ENCODE assay signal across 1 cellular context in the genomic region with DNA sequence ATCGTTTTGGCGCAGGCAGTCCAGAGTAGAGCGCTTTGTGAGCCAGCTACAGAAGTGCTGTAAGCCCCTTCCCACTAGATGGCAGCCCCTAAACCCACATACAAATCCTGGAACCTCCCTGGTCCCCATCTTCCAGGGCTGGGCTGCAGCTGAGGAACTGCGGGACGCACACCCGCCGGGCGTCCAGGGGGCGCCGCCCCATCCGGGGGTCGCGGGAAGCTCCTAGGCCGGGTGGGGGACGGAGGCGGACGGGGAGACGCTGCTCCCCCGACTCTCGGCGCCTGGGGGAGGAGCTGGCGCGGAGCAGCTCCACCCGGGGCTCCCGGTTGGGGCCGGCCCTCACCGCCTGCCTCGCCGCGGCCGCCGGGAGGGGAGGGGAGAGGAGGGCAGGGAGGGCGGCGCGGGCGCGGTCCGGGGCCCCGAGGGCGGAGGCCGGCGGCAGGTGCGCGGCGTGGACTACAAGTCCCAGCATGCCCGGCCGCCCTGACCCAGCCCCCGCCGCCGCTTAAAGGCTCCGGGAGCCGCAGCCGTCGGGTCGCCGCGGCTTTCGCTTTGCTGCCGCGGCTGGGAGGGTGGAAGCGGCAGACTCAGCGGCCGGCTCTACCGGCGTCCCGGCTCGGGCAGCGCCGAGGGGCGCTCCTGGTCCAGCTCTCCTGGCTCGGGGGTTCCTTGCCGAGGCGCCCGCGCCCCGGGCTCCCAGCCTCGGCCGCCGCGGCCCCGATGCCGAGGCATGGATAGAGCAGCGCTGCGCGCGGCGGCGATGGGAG.
TF ChIP-seq lines count a peak whose summit lies in the region.

A gene (plus strand): TSS at position 535 of the 767 bp plus-strand sequence. CDS start 196 bp downstream, at position 731.

TF ChIP-seq in K562, 482 proteins besides CTCF, POLR2A, EP300 and RAD21 (continued from another document):
- TF ChIP-seq SIN3B (IDR thresholded peaks at IDR 0.05; ENCODE audit: low read depth): peak; percentile 47; the same call in 1 of the 2 replicates
- TF ChIP-seq ZNF324 (CRISPR knock-in tag; IDR thresholded peaks at IDR 0.05): no peak
- TF ChIP-seq NR4A1 (CRISPR knock-in tag; IDR thresholded peaks at IDR 0.05): no peak
- 0 out of 2 replicates have a peak, but pooled peaks have one; percentile 42 for TF ChIP-seq NR4A1 (tag; IDR thresholded peaks at IDR 0.05)
- TF ChIP-seq ZNF41 (CRISPR knock-in tag; conservative IDR thresholded peaks at IDR 0.05): no peak
- TF ChIP-seq, protein P1, sequence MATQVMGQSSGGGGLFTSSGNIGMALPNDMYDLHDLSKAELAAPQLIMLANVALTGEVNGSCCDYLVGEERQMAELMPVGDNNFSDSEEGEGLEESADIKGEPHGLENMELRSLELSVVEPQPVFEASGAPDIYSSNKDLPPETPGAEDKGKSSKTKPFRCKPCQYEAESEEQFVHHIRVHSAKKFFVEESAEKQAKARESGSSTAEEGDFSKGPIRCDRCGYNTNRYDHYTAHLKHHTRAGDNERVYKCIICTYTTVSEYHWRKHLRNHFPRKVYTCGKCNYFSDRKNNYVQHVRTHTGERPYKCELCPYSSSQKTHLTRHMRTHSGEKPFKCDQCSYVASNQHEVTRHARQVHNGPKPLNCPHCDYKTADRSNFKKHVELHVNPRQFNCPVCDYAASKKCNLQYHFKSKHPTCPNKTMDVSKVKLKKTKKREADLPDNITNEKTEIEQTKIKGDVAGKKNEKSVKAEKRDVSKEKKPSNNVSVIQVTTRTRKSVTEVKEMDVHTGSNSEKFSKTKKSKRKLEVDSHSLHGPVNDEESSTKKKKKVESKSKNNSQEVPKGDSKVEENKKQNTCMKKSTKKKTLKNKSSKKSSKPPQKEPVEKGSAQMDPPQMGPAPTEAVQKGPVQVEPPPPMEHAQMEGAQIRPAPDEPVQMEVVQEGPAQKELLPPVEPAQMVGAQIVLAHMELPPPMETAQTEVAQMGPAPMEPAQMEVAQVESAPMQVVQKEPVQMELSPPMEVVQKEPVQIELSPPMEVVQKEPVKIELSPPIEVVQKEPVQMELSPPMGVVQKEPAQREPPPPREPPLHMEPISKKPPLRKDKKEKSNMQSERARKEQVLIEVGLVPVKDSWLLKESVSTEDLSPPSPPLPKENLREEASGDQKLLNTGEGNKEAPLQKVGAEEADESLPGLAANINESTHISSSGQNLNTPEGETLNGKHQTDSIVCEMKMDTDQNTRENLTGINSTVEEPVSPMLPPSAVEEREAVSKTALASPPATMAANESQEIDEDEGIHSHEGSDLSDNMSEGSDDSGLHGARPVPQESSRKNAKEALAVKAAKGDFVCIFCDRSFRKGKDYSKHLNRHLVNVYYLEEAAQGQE (CRISPR knock-in tag; IDR thresholded peaks at IDR 0.05; ENCODE audit: low read depth): 0 out of 2 replicates have a peak, but pooled peaks have one; percentile 31
- TF ChIP-seq GABPA (tag; conservative IDR thresholded peaks at IDR 0.05; ENCODE audit: low read depth): peak; percentile 61
- TF ChIP-seq, protein P2, sequence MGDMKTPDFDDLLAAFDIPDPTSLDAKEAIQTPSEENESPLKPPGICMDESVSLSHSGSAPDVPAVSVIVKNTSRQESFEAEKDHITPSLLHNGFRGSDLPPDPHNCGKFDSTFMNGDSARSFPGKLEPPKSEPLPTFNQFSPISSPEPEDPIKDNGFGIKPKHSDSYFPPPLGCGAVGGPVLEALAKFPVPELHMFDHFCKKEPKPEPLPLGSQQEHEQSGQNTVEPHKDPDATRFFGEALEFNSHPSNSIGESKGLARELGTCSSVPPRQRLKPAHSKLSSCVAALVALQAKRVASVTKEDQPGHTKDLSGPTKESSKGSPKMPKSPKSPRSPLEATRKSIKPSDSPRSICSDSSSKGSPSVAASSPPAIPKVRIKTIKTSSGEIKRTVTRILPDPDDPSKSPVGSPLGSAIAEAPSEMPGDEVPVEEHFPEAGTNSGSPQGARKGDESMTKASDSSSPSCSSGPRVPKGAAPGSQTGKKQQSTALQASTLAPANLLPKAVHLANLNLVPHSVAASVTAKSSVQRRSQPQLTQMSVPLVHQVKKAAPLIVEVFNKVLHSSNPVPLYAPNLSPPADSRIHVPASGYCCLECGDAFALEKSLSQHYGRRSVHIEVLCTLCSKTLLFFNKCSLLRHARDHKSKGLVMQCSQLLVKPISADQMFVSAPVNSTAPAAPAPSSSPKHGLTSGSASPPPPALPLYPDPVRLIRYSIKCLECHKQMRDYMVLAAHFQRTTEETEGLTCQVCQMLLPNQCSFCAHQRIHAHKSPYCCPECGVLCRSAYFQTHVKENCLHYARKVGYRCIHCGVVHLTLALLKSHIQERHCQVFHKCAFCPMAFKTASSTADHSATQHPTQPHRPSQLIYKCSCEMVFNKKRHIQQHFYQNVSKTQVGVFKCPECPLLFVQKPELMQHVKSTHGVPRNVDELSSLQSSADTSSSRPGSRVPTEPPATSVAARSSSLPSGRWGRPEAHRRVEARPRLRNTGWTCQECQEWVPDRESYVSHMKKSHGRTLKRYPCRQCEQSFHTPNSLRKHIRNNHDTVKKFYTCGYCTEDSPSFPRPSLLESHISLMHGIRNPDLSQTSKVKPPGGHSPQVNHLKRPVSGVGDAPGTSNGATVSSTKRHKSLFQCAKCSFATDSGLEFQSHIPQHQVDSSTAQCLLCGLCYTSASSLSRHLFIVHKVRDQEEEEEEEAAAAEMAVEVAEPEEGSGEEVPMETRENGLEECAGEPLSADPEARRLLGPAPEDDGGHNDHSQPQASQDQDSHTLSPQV (IDR thresholded peaks at IDR 0.05): peak; percentile 61
- TF ChIP-seq CHCHD3 (CRISPR knock-in tag; IDR thresholded peaks at IDR 0.05): no peak
- peak; percentile 87 for TF ChIP-seq POLR2G (IDR thresholded peaks at IDR 0.05; ENCODE audit: low read depth, low read length)
- no peak for TF ChIP-seq NCOA2 (IDR thresholded peaks at IDR 0.05; ENCODE audit: partially characterized antibody in 2 of 2)
- peak; percentile 55 to 57 for TF ChIP-seq NRF1 (conservative IDR thresholded peaks at IDR 0.05 in 1 of 2, IDR thresholded peaks at IDR 0.05 in 1 of 2)
- TF ChIP-seq, protein P3, sequence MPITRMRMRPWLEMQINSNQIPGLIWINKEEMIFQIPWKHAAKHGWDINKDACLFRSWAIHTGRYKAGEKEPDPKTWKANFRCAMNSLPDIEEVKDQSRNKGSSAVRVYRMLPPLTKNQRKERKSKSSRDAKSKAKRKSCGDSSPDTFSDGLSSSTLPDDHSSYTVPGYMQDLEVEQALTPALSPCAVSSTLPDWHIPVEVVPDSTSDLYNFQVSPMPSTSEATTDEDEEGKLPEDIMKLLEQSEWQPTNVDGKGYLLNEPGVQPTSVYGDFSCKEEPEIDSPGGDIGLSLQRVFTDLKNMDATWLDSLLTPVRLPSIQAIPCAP (CRISPR knock-in tag; IDR thresholded peaks at IDR 0.05; ENCODE audit: borderline replicate concordance): no peak
- 0 out of 2 replicates have a peak, but pooled peaks have one; percentile 42 for TF ChIP-seq ZNF766 (CRISPR knock-in tag; conservative IDR thresholded peaks at IDR 0.05)
- TF ChIP-seq MTA3 (IDR thresholded peaks at IDR 0.05; ENCODE audit: borderline replicate concordance): 0 out of 2 replicates have a peak, but pooled peaks have one; percentile 42
- TF ChIP-seq, protein P4, sequence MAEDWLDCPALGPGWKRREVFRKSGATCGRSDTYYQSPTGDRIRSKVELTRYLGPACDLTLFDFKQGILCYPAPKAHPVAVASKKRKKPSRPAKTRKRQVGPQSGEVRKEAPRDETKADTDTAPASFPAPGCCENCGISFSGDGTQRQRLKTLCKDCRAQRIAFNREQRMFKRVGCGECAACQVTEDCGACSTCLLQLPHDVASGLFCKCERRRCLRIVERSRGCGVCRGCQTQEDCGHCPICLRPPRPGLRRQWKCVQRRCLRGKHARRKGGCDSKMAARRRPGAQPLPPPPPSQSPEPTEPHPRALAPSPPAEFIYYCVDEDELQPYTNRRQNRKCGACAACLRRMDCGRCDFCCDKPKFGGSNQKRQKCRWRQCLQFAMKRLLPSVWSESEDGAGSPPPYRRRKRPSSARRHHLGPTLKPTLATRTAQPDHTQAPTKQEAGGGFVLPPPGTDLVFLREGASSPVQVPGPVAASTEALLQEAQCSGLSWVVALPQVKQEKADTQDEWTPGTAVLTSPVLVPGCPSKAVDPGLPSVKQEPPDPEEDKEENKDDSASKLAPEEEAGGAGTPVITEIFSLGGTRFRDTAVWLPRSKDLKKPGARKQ (CRISPR knock-in tag; IDR thresholded peaks at IDR 0.05): no peak
- TF ChIP-seq KDM5B (IDR thresholded peaks at IDR 0.05; ENCODE audit: insufficient replicate concordance, low read depth, low read length): peak; percentile 26
